24 cellular contexts compared by ENCODE assay signal in the genomic region with DNA sequence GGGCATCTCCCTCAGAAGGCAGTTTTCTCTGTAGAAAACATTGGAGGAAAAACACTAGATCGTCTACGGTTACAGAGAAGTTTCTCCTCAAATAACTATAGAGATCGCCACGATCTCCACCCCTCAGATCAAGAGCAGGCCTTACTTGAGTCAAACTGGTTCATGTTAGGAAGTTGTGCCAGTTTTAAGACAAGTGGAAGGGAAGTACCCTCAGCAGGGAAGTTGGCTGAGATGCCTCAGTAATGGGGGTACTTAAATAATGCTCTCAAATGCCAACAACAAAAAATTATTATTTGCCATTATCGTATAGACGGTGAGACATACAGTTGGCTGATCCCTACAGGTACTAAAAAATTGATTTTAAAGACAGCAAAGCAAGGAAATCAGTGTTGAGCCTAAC.
"Had no signal": no experiment of that assay in that cellular context is flagged by ENCODE, and none has a peak within 500 bp of the region (broad histone marks: within the 10 kb centered on the region; RNA-seq: fewer than 3 reads in every experiment).

No MANE protein-coding gene starts in this region.

- H3K4me1 ChIP-seq: prostate gland had no signal

- H3K27ac ChIP-seq: cardiac muscle cell, hepatocyte, prostate gland, spleen had no signal

- H3K27ac Mint-ChIP-seq: activated B cell treated with CpG ODN at 0.5 μM for 24 hours; activated CD4-positive, alpha-beta T cell treated with anti-CD3 and anti-CD28 coated beads for 36 hours; activated naive CD4-positive, alpha-beta T cell treated with anti-CD3 and anti-CD28 coated beads for 36 hours; memory B cell; nephron progenitor cell had no signal

- H3K4me3 Mint-ChIP-seq: activated B cell treated with CpG ODN at 0.5 μM for 24 hours; activated CD4-positive, alpha-beta T cell treated with anti-CD3 and anti-CD28 coated beads for 36 hours; activated naive CD4-positive, alpha-beta T cell treated with anti-CD3 and anti-CD28 coated beads for 36 hours; memory B cell; nephron progenitor cell had no signal

- DNase-seq: activated B cell treated with CpG ODN at 0.5 μM for 24 hours; activated CD4-positive, alpha-beta T cell treated with anti-CD3 and anti-CD28 coated beads for 36 hours; activated CD4-positive, alpha-beta T cell treated with anti-CD3 and anti-CD28 coated beads, Interleukin-2, amount 50 U/mL, for 4 hours; activated CD8-positive, alpha-beta memory T cell treated with anti-CD3 and anti-CD28 coated beads, Interleukin-2, amount 50 U/mL, for 48 hours; activated effector memory CD4-positive, alpha-beta T cell treated with Interleukin-2 at 50 U/mL for 16 hours; activated naive CD4-positive, alpha-beta T cell treated with anti-CD3 and anti-CD28 coated beads for 36 hours; activated T-cell treated with anti-CD3 and anti-CD28 coated beads, Interleukin-2, amount 50 U/mL, for 48 hours; amygdala; effector CD4-positive, alpha-beta T cell; foreskin melanocyte; islet precursor cell; left cardiac atrium; mucosa of descending colon; nephron progenitor cell; nucleus accumbens; stimulated activated CD4-positive, alpha-beta T cell treated with anti-CD3 and anti-CD28 coated beads, Interleukin-4, amount 100 ng/mL, for 24 hours; stimulated activated naive CD8-positive, alpha-beta T cell treated with anti-CD3 and anti-CD28 coated beads, Interleukin-15, Interleukin-2, amounts not matched to agents 100 U/mL and 50 U/mL, for 24 hours; T1000 had no signal

- H3K36me3 Mint-ChIP-seq: memory B cell had no signal

- H3K9me3 ChIP-seq: mucosa of descending colon, prostate gland, spleen had no signal

- H3K4me1 Mint-ChIP-seq: activated B cell treated with CpG ODN at 0.5 μM for 24 hours, memory B cell had no signal

- ATAC-seq: activated CD4-positive, alpha-beta T cell treated with anti-CD3 and anti-CD28 coated beads for 36 hours; esophagus mucosa; left cardiac atrium; mucosa of descending colon; stimulated activated naive CD8-positive, alpha-beta T cell treated with anti-CD3 and anti-CD28 coated beads, Interleukin-15, Interleukin-2, amounts not matched to agents 100 U/mL and 50 U/mL, for 24 hours had no signal

- H3K27me3 Mint-ChIP-seq: activated CD4-positive, alpha-beta T cell treated with anti-CD3 and anti-CD28 coated beads for 36 hours had no signal

- H3K27me3 ChIP-seq: cardiac muscle cell, hepatocyte, spleen had no signal

- H3K4me3 ChIP-seq: cardiac muscle cell, hepatocyte, mucosa of descending colon, prostate gland, spleen had no signal

- H2AFZ ChIP-seq: hepatocyte had no signal

- H3K9me3 Mint-ChIP-seq: activated B cell treated with CpG ODN at 0.5 μM for 24 hours; activated naive CD4-positive, alpha-beta T cell treated with anti-CD3 and anti-CD28 coated beads for 36 hours; memory B cell; nephron progenitor cell had no signal

- H3K36me3 ChIP-seq: cardiac muscle cell, prostate gland, spleen had no signal

- H3K4me2 ChIP-seq: hepatocyte had no signal
